24 cellular contexts compared by ENCODE assay signal in genomic region chr6:138830273-138830672, GRCh38. TPM values are rescaled to one million over a fixed set of nuclear protein-coding genes. Genes with fewer than 3 reads are reported as not detected.
"Had no signal": no experiment of that assay in that cellular context is flagged by ENCODE, and none has a peak within 500 bp of the region (broad histone marks: within the 10 kb centered on the region; RNA-seq: fewer than 3 reads in every experiment).

No MANE protein-coding gene starts in this region.

- H3K27ac ChIP-seq: RWPE1 had no signal

- H3K27me3 ChIP-seq: MG63 had no signal

- H3K9me3 ChIP-seq: MG63, SK-N-SH had no signal

- ATAC-seq: HepG2, Panc1, PC-3 had no signal

- H3K4me3 ChIP-seq: MG63 had no signal

- H3K9ac ChIP-seq: SK-N-SH had no signal

- H3K4me2 ChIP-seq: SK-N-SH had no signal

- DNase-seq: IMR-90, KG1, MG63, NCI-H1092, NCI-H1105 treated with DMSO at 0.1 percent for 48 hours, NCI-H1417 treated with DMSO at 0.1 percent for 48 hours, NCI-H146, NCI-H1694 treated with DMSO at 0.1 percent for 48 hours, NCI-H1930, NCI-H2081, NCI-H2107, NCI-H2227 treated with DMSO at 0.1 percent for 48 hours, NCI-H524, NCI-H526 treated with DMSO at 0.1 percent for 48 hours, NCI-H748 treated with DMSO at 0.1 percent for 48 hours, PC-3, SHP77, SK-N-SH had no signal

- H3K36me3 ChIP-seq: MG63 had no signal

RNA-seq across cellular contexts. Expression of gene ECT2L, which starts 34.4 kb away (rescaled TPM):
- total RNA-seq: HepG2, HT1080, IMR-90, NCI-H460, OCI-LY7, PC-3 had no signal
